1 cellular context compared by ENCODE assay signal in genomic region chr6:28384143-28384533, GRCh38.
TF ChIP-seq lines count a peak whose summit lies in the region.

No MANE protein-coding gene starts in this region.

TF ChIP-seq in H1, 55 proteins besides CTCF, POLR2A, EP300 and RAD21:
- no peak for TF ChIP-seq GTF2F1 (IDR thresholded peaks at IDR 0.05; ENCODE audit: borderline replicate concordance, low read depth, low read length)
- no peak for TF ChIP-seq NRF1 (IDR thresholded peaks at IDR 0.05; ENCODE audit: low read depth, low read length)
- no peak for TF ChIP-seq NANOG (IDR thresholded peaks at IDR 0.05; ENCODE audit: insufficient read depth, low read depth, low read length, poor library complexity, severe bottlenecking)
- no peak for TF ChIP-seq CBX8 (IDR thresholded peaks at IDR 0.05; ENCODE audit: borderline replicate concordance, low read depth, low read length)
- no peak for TF ChIP-seq ATF3 (IDR thresholded peaks at IDR 0.05; ENCODE audit: insufficient read depth, low read depth, low read length)
- TF ChIP-seq EZH2 (IDR thresholded peaks at IDR 0.05; ENCODE audit: low read depth, low read length, severe bottlenecking), result no peak
- no peak for TF ChIP-seq POLR2AphosphoS5 (IDR thresholded peaks at IDR 0.05; ENCODE audit: low read depth, low read length)
- TF ChIP-seq CEBPB (IDR thresholded peaks at IDR 0.05; ENCODE audit: low read depth, low read length), result no peak
- no peak for TF ChIP-seq MAFK (IDR thresholded peaks at IDR 0.05; ENCODE audit: low read depth, low read length)
- TF ChIP-seq ZNF274 (IDR thresholded peaks at IDR 0.05; ENCODE audit: borderline replicate concordance, extremely low read depth, low read length), result no peak
- TF ChIP-seq TBP (IDR thresholded peaks at IDR 0.05; ENCODE audit: low read depth, low read length), result no peak
- no peak for TF ChIP-seq USF2 (IDR thresholded peaks at IDR 0.05; ENCODE audit: low read length)
- no peak for TF ChIP-seq SP2 (IDR thresholded peaks at IDR 0.05; ENCODE audit: low read length)
- TF ChIP-seq CTBP2 (IDR thresholded peaks at IDR 0.05; ENCODE audit: borderline replicate concordance, insufficient read depth, insufficient read length, low read length), result no peak
- no peak for TF ChIP-seq SP4 (IDR thresholded peaks at IDR 0.05; ENCODE audit: low read length)
- no peak for TF ChIP-seq ASH2L (IDR thresholded peaks at IDR 0.05; ENCODE audit: low read length)
- TF ChIP-seq RXRA (IDR thresholded peaks at IDR 0.05; ENCODE audit: insufficient read depth, low read depth, low read length), result no peak
- TF ChIP-seq JUN (IDR thresholded peaks at IDR 0.05; ENCODE audit: low read depth, low read length), result no peak
